Comparison of ENCODE assay signal across 20 cellular contexts in the genomic region with DNA sequence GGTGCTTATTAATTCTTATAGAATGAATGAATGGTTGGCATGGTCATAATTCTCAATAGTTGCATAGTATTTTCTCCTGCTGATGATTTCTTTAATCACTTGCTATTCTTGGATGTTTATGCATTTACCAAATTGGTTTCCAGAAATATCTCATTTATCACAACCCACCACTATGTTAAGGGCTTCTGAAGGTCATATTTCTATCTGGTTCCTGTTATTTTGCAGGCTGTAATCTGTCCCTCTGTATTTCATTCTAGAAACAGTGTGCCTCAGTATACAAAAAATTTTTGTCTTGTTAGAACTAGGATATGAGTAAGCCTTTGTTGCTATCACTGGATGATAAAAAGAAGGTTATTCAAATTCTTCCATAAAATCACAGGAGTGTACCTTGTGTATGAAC. TPM values are rescaled to one million over a fixed set of nuclear protein-coding genes. Genes with fewer than 3 reads are reported as not detected.
DNase-seq lines count a peak whose midpoint lies in the region; ATAC-seq and TF ChIP-seq lines count a peak whose summit lies in the region.
"Had no signal": no experiment of that assay in that cellular context is flagged by ENCODE, and none has a peak within 500 bp of the region (broad histone marks: within the 10 kb centered on the region; RNA-seq: fewer than 3 reads in every experiment).

No MANE protein-coding gene starts in this region.

- TF ChIP-seq EP300 in SK-N-SH (IDR thresholded peaks at IDR 0.05; ENCODE audit: borderline replicate concordance in 1 of 2, low read depth in 1 of 2, low read length in 1 of 2), result no peak
- TF ChIP-seq EP300 in stomach (IDR thresholded peaks at IDR 0.05), result no peak

- in situ Hi-C loops in mammary epithelial cell (cut with MboI; ENCODE audit: low sequenced_read_pairs in 2 of 2), result no loop called here

- no TSS peak for BruUV-seq in mammary epithelial cell (replicated peaks; lab: Mats Ljungman, UMichigan)

- H3K4me2 ChIP-seq in SK-N-SH (no peak overlapping the region), fibroblast of lung (ENCODE audit: extremely low read depth, insufficient read depth, low read length) (no peak overlapping the region), mammary epithelial cell (ENCODE audit: insufficient read depth, low read depth, low read length) (no peak overlapping the region)
- H3K4me2 ChIP-seq: BLaER1, KMS-11 had no signal

- TF ChIP-seq CTCF in heart right ventricle (IDR thresholded peaks at IDR 0.05) (no peak), SK-N-SH (IDR thresholded peaks at IDR 0.05) (no peak), fibroblast of lung (conservative IDR thresholded peaks at IDR 0.05 in 1 of 2, IDR thresholded peaks at IDR 0.05 in 1 of 2; ENCODE audit: low read depth in 1 of 2, low read length in 2 of 2) (no peak), stomach (IDR thresholded peaks at IDR 0.05) (no peak), mammary epithelial cell (conservative IDR thresholded peaks at IDR 0.05 in 1 of 2, IDR thresholded peaks at IDR 0.05 in 1 of 2; ENCODE audit: extremely low read depth in 1 of 2, insufficient read depth in 1 of 2, low read depth in 1 of 2, low read length in 2 of 2) (no peak), mucosa of descending colon (IDR thresholded peaks at IDR 0.05) (no peak)

- peaks cover 65% of the 10 kb centered on the region for H3F3A ChIP-seq in SK-N-SH (replicated peaks; ENCODE audit: insufficient read depth)

- H3K36me3 ChIP-seq in heart right ventricle, result no peaks in the 10 kb centered on the region
- H3K36me3 ChIP-seq in SK-N-SH (replicated peaks in 1 of 2; ENCODE audit: control insufficient read depth in 1 of 2, insufficient read depth in 2 of 2, low read length in 1 of 2), result peaks cover 0 to 7% of the 10 kb centered on the region in 2 experiments
- H3K36me3 ChIP-seq in fibroblast of lung (ENCODE audit: control insufficient read depth, insufficient read depth, low read length), result no peaks in the 10 kb centered on the region
- H3K36me3 ChIP-seq in stomach, result no peaks in the 10 kb centered on the region
- no peaks in the 10 kb centered on the region for H3K36me3 ChIP-seq in mammary epithelial cell (ENCODE audit: insufficient read depth, low read length)
- H3K36me3 ChIP-seq in mucosa of descending colon (ENCODE audit: low read depth), result no peaks in the 10 kb centered on the region
- H3K36me3 ChIP-seq: BLaER1, HAP-1 had no signal

- TF ChIP-seq RAD21 in SK-N-SH (IDR thresholded peaks at IDR 0.05; ENCODE audit: low read length), result no peak

- CTCF ChIA-PET in SK-N-SH (lab: Yijun Ruan, JAX) (interaction anchor here (0.9 kb wide), 1 partner anchor 16 kb away, joined by 3 read pairs; no protein-coding TSS in a partner anchor), mammary epithelial cell (lab: Charles Lee; ENCODE audit: low non-redundant PET) (no interaction called here)

- H3K4me3 ChIP-seq in heart right ventricle (no peak overlapping the region), SK-N-SH (ENCODE audit: low read depth in 2 of 2, low read length in 1 of 2) (no peak overlapping the region), fibroblast of lung (replicated peaks in 1 of 4; ENCODE audit: control extremely low read depth in 1 of 4, insufficient read depth in 1 of 4, low read depth in 3 of 4, low read length in 4 of 4) (no peak overlapping the region), stomach (no peak overlapping the region), mammary epithelial cell (replicated peaks in 1 of 3; ENCODE audit: insufficient read depth in 1 of 3, low read depth in 2 of 3, low read length in 3 of 3) (no peak overlapping the region), mucosa of descending colon (no peak overlapping the region)
- H3K4me3 ChIP-seq: BLaER1, HAP-1 had no signal

- peaks cover 0 to 43% (median 34%) of the 10 kb centered on the region in 9 donors for H3K4me1 ChIP-seq in heart right ventricle
- peaks cover 0 to 36% of the 10 kb centered on the region in 2 experiments; a peak in 3 of 4 replicates for H3K4me1 ChIP-seq in SK-N-SH (ENCODE audit: control insufficient read depth in 1 of 2, insufficient read depth in 2 of 2, low read depth in 1 of 2, low read length in 1 of 2)
- H3K4me1 ChIP-seq in fibroblast of lung (ENCODE audit: control insufficient read depth, extremely low read depth, insufficient read depth, low read length), result peaks cover 12% of the 10 kb centered on the region
- H3K4me1 ChIP-seq in stomach, result peaks cover 19 to 39% (median 32%) of the 10 kb centered on the region in 4 donors
- H3K4me1 ChIP-seq in mammary epithelial cell (ENCODE audit: insufficient read depth, low read length), result peaks cover 45% of the 10 kb centered on the region
- H3K4me1 ChIP-seq in mucosa of descending colon (ENCODE audit: low read depth), result peaks cover 6% of the 10 kb centered on the region
- H3K4me1 ChIP-seq: BLaER1, HAP-1 had no signal

- dilution Hi-C loops in mammary epithelial cell (cut with HindIII; ENCODE audit: low sequenced_read_pairs), result no loop called here

- H4K20me1 ChIP-seq in SK-N-SH (ENCODE audit: insufficient read depth), result no peaks in the 10 kb centered on the region
- no peaks in the 10 kb centered on the region for H4K20me1 ChIP-seq in fibroblast of lung (ENCODE audit: control insufficient read depth, extremely low read depth, insufficient read depth, low read length)
- no peaks in the 10 kb centered on the region for H4K20me1 ChIP-seq in mammary epithelial cell (ENCODE audit: insufficient read depth, low read length)
- H4K20me1 ChIP-seq: BLaER1 had no signal

- H3K9ac ChIP-seq in SK-N-SH (0 out of 2 replicates have a peak overlapping the region, but pooled peaks have one; percentile 87), fibroblast of lung (ENCODE audit: insufficient read depth, low read length) (no peak overlapping the region), mammary epithelial cell (ENCODE audit: insufficient read depth, low read length) (no peak overlapping the region)
- H3K9ac ChIP-seq: BLaER1, KMS-11 had no signal

- no peak overlapping the region for H2AFZ ChIP-seq in SK-N-SH (ENCODE audit: low read depth)
- no peak overlapping the region for H2AFZ ChIP-seq in fibroblast of lung (ENCODE audit: low read length)
- no peak overlapping the region for H2AFZ ChIP-seq in mammary epithelial cell (ENCODE audit: low read depth, low read length)

- H3K27ac ChIP-seq in heart right ventricle, result peak overlapping the region in 6 of 10 donors; percentile 59 to 97 (median 73)
- H3K27ac ChIP-seq in SK-N-SH (ENCODE audit: low read depth in 2 of 2, low read length in 1 of 2), result peak overlapping the region; percentile 35 to 100; a peak in 3 of 4 replicates
- peak overlapping the region; percentile 53 for H3K27ac ChIP-seq in fibroblast of lung (ENCODE audit: insufficient read depth, low read length)
- peak overlapping the region in 3 of 5 donors; percentile 36 to 64 (median 38) for H3K27ac ChIP-seq in stomach
- H3K27ac ChIP-seq in mammary epithelial cell (ENCODE audit: insufficient read depth, low read depth, low read length), result no peak overlapping the region
- H3K27ac ChIP-seq: BLaER1, KMS-11 had no signal

- H3K9me2 ChIP-seq in SK-N-SH, result no peaks in the 10 kb centered on the region

- POLR2A ChIA-PET in SK-N-SH (lab: Yijun Ruan, JAX), result no interaction called here

- H3K9me3 ChIP-seq in heart right ventricle, result peaks cover 0 to 31% (median 19%) of the 10 kb centered on the region in 11 donors
- no peaks in the 10 kb centered on the region for H3K9me3 ChIP-seq in SK-N-SH
- H3K9me3 ChIP-seq in fibroblast of lung (ENCODE audit: control insufficient read depth, insufficient read depth, low read depth, low read length), result no peaks in the 10 kb centered on the region
- peaks cover 0 to 11% (median 5%) of the 10 kb centered on the region in 4 donors for H3K9me3 ChIP-seq in stomach
- peaks cover 9% of the 10 kb centered on the region for H3K9me3 ChIP-seq in mammary epithelial cell (replicated peaks; ENCODE audit: insufficient read depth, low read length)
- peaks cover 6% of the 10 kb centered on the region for H3K9me3 ChIP-seq in mucosa of descending colon
- H3K9me3 ChIP-seq: HAP-1 had no signal

- ATAC-seq in heart right ventricle (peak in 1 of 8 donors; percentile 24), Right ventricle myocardium superior (ENCODE audit: poor library complexity) (no peak), mucosa of descending colon (no peak)
- ATAC-seq: CD8-positive, alpha-beta T cell; PC-3 had no signal

- no peak for TF ChIP-seq POLR2A in stomach (IDR thresholded peaks at IDR 0.05)

- DNase-seq in heart right ventricle (no peak), Right ventricle myocardium superior (no peak), SK-N-SH (no peak), fibroblast of lung (ENCODE audit: low read depth in 2 of 2) (peak in 1 of 2 donors; percentile 61), stomach (no peak), cerebellum (ENCODE audit: low spot score) (no peak), mammary epithelial cell (no peak), mucosa of descending colon (no peak)
- DNase-seq: 8988T; CD8-positive, alpha-beta T cell; DND-41; NCI-H1048; NCI-H1436 treated with DMSO at 0.1 percent for 48 hours; NCI-H2081; NCI-H510A; NCI-H82; PC-3 had no signal

- H3K27me3 ChIP-seq in heart right ventricle (peaks cover 0 to 5% (median 0%) of the 10 kb centered on the region in 7 donors), SK-N-SH (ENCODE audit: insufficient read depth) (no peaks in the 10 kb centered on the region), fibroblast of lung (ENCODE audit: control insufficient read depth, insufficient read depth, low read length) (no peaks in the 10 kb centered on the region), stomach (no peaks in the 10 kb centered on the region), mammary epithelial cell (ENCODE audit: insufficient read depth, low read length) (no peaks in the 10 kb centered on the region)

- intact Hi-C loops in heart right ventricle (cut with DNase I), result loop anchor here in 6 of 10 donors (5.0 to 10.0 kb wide), 5 partner anchors 94 to 174 kb away; no protein-coding TSS in a partner anchor
- intact Hi-C loops in Right ventricle myocardium superior (cut with DNase I), result no loop called here
- intact Hi-C loops in stomach (cut with DNase I; ENCODE audit: low total_unique reads), result no loop called here
- intact Hi-C loops in mammary epithelial cell (cut with micrococcal nuclease), result loop anchor here (5.0 kb wide), 1 partner anchor 238 kb away; no protein-coding TSS in a partner anchor
- intact Hi-C loops in mucosa of descending colon (cut with DNase I, micrococcal nuclease), result no loop called here

- H3K79me2 ChIP-seq in SK-N-SH (ENCODE audit: insufficient read depth) (peaks cover 12% of the 10 kb centered on the region), fibroblast of lung (ENCODE audit: control insufficient read depth, insufficient read depth, low read length) (peaks cover 10% of the 10 kb centered on the region), mammary epithelial cell (ENCODE audit: insufficient read depth, low read length) (no peaks in the 10 kb centered on the region)

RNA-seq across cellular contexts. Expression of gene ATP8B1, which starts 6.1 kb away (rescaled TPM):
- total RNA-seq in heart right ventricle (10 to 100 TPM in 4 of 10 donors, 1 to 10 TPM in 6; 4.1 to 16.5 (median 8.1) TPM), Right ventricle myocardium superior (5.9 TPM), fibroblast of lung (53.4 and 109 TPM in 2 replicates), stomach (100 to 1,000 TPM in 3 of 5 donors, 10 to 100 TPM in 2; 29.0 to 189 (median 107) TPM), cerebellum (2.3 TPM), mammary epithelial cell (10 to 100 TPM; 12.7 to 15.0 TPM), mucosa of descending colon (100 to 1,000 TPM; 175 to 406 (median 316) TPM)
- polyA plus RNA-seq in heart right ventricle (1 to 10 TPM; 2.7 to 3.7 TPM), SK-N-SH (2012; rRNA removed) (43.8 and 60.4 TPM in 2 replicates), fibroblast of lung (125 and 153 TPM in 2 replicates), stomach (10 to 100 TPM; 14.4 to 25.2 (median 14.9) TPM), mammary epithelial cell (6.8 TPM)
- 52.8 and 56.2 TPM in 2 replicates for polyA plus RNA-seq in SK-N-SH (2012; cell fraction: cytosol; rRNA removed)
- polyA plus RNA-seq in SK-N-SH (2012; cell fraction: nucleus; rRNA removed), result 38.6 and 73.5 TPM in 2 replicates
- 58.7 and 73.2 TPM in 2 replicates for polyA plus RNA-seq in fibroblast of lung (2012)
- polyA minus RNA-seq in fibroblast of lung (ENCODE audit: low replicate concordance) (71.4 and 106 TPM in 2 replicates), mammary epithelial cell (18.6 TPM)
- total RNA-seq: CD8-positive, alpha-beta T cell had no signal

Comparison
In these comparisons a context has a peak if more than half of its experiments do, and no peak if none do; other contexts are left out.
1. intact Hi-C loops: an anchor here in heart right ventricle (5.0 to 10.0 kb wide) and mammary epithelial cell (5.0 kb wide); none called in Right ventricle myocardium superior, stomach and mucosa of descending colon.